8 cellular contexts compared by ENCODE assay signal in genomic region chr13:75635101-75635620, GRCh38. TPM values are rescaled to one million over a fixed set of nuclear protein-coding genes. Genes with fewer than 3 reads are reported as not detected.
A peak's percentile ranks its signal among the peaks of the same experiment; 100 is the strongest.
DNase-seq lines count a peak whose midpoint lies in the region; ATAC-seq and TF ChIP-seq lines count a peak whose summit lies in the region.

No MANE protein-coding gene starts in this region.

- no peak for ATAC-seq in HG03442 (IDR thresholded peaks at IDR 0.05; ENCODE audit: unreplicated experiment)

- peak overlapping the region; percentile 15 for H3K4me3 ChIP-seq in NT2/D1 (ENCODE audit: insufficient read length, low read depth)
- peak overlapping the region; percentile 12 for H3K4me3 ChIP-seq in epithelial cell of esophagus (ENCODE audit: low read length)

- no peaks in the 10 kb centered on the region for H3K9me3 ChIP-seq in NT2/D1 (ENCODE audit: insufficient read depth, low read length)

- peaks cover 6% of the 10 kb centered on the region for H3K4me1 Mint-ChIP-seq in neural crest cell

- TF ChIP-seq CTCF in epithelial cell of esophagus (IDR thresholded peaks at IDR 0.05; ENCODE audit: insufficient read depth, low read depth, low read length, missing control alignments) (no peak), neural crest cell (conservative IDR thresholded peaks at IDR 0.05) (no peak)

- H3K4me3 Mint-ChIP-seq in neural crest cell, result peak overlapping the region; percentile 77

- peaks cover 36% of the 10 kb centered on the region for H3K27me3 ChIP-seq in NT2/D1 (ENCODE audit: insufficient read depth, insufficient read length)

- peaks cover 56% of the 10 kb centered on the region for H3K27me3 Mint-ChIP-seq in neural crest cell (ENCODE audit: low read depth)

- H3K36me3 Mint-ChIP-seq in neural crest cell (ENCODE audit: low read depth), result no peaks in the 10 kb centered on the region

- no peaks in the 10 kb centered on the region for H3K36me3 ChIP-seq in NT2/D1 (ENCODE audit: insufficient read depth, insufficient read length, low read length)

- no peaks in the 10 kb centered on the region for H3K4me1 ChIP-seq in NT2/D1 (ENCODE audit: insufficient read depth, insufficient read length)

- DNase-seq in ELR (ENCODE audit: low read depth), result peak; percentile 57
- DNase-seq in NT2/D1 (ENCODE audit: low read depth, low spot score), result no peak
- DNase-seq in epithelial cell of esophagus (ENCODE audit: low read depth), result no peak
- no peak for DNase-seq in neural crest cell (ENCODE audit: low read depth, low spot score)
- DNase-seq in activated CD4-positive, CD25-positive, alpha-beta regulatory T cell treated with anti-CD3 and anti-CD28 coated beads, Interleukin-2, amount 50 U/mL, for 72 hours, result no peak
- no peak for DNase-seq in HUDEP-2 (lab: John Stamatoyannopoulos, UW; ENCODE audit: unreplicated experiment in 76 of 76)
- DNase-seq in NCI-H2107 treated with DMSO at 0.1 percent for 48 hours (lab: John Stamatoyannopoulos, UW; ENCODE audit: unreplicated experiment), result no peak

- H3K9ac ChIP-seq in NT2/D1 (ENCODE audit: insufficient read length, low read depth), result no peak overlapping the region

- H3K9me3 Mint-ChIP-seq in neural crest cell, result no peaks in the 10 kb centered on the region

- no peak overlapping the region for H3K27ac Mint-ChIP-seq in neural crest cell (ENCODE audit: unreplicated experiment)

RNA-seq across cellular contexts. Expression of gene LMO7, which starts 1.0 kb away (rescaled TPM):
- 3.5 and 4.8 TPM in 2 replicates for total RNA-seq in neural crest cell
